ENCODE assay signal across 2 cellular contexts in the genomic region with DNA sequence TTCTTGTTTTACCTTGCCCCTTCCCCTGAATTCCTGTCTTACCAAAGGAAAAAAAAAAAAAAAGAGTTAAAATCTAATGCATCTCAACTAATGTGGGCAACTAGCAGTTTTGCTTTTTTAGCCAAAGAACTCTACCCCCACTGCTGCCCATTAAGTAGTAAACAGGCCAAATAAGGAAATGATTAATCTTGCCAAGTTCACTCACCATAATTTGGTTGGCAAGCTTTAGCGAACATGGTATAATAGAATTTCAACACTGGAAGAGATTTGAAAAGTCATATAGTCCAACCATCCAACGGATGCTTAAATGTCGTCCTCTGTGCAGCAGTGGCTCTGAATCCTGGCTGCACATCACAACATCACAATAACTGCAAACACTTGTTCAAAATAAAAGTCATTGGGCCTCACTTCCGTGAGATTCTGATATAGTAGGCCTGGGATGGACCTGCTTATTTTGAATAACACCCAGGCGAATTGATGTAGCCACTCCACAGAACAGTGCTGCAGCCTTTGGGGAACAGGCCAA.
TF ChIP-seq lines count a peak whose summit lies in the region.

No MANE protein-coding gene starts in this region.

TF ChIP-seq in GM23338, 12 proteins besides CTCF, POLR2A, EP300 and RAD21:
- TF ChIP-seq, protein P1, sequence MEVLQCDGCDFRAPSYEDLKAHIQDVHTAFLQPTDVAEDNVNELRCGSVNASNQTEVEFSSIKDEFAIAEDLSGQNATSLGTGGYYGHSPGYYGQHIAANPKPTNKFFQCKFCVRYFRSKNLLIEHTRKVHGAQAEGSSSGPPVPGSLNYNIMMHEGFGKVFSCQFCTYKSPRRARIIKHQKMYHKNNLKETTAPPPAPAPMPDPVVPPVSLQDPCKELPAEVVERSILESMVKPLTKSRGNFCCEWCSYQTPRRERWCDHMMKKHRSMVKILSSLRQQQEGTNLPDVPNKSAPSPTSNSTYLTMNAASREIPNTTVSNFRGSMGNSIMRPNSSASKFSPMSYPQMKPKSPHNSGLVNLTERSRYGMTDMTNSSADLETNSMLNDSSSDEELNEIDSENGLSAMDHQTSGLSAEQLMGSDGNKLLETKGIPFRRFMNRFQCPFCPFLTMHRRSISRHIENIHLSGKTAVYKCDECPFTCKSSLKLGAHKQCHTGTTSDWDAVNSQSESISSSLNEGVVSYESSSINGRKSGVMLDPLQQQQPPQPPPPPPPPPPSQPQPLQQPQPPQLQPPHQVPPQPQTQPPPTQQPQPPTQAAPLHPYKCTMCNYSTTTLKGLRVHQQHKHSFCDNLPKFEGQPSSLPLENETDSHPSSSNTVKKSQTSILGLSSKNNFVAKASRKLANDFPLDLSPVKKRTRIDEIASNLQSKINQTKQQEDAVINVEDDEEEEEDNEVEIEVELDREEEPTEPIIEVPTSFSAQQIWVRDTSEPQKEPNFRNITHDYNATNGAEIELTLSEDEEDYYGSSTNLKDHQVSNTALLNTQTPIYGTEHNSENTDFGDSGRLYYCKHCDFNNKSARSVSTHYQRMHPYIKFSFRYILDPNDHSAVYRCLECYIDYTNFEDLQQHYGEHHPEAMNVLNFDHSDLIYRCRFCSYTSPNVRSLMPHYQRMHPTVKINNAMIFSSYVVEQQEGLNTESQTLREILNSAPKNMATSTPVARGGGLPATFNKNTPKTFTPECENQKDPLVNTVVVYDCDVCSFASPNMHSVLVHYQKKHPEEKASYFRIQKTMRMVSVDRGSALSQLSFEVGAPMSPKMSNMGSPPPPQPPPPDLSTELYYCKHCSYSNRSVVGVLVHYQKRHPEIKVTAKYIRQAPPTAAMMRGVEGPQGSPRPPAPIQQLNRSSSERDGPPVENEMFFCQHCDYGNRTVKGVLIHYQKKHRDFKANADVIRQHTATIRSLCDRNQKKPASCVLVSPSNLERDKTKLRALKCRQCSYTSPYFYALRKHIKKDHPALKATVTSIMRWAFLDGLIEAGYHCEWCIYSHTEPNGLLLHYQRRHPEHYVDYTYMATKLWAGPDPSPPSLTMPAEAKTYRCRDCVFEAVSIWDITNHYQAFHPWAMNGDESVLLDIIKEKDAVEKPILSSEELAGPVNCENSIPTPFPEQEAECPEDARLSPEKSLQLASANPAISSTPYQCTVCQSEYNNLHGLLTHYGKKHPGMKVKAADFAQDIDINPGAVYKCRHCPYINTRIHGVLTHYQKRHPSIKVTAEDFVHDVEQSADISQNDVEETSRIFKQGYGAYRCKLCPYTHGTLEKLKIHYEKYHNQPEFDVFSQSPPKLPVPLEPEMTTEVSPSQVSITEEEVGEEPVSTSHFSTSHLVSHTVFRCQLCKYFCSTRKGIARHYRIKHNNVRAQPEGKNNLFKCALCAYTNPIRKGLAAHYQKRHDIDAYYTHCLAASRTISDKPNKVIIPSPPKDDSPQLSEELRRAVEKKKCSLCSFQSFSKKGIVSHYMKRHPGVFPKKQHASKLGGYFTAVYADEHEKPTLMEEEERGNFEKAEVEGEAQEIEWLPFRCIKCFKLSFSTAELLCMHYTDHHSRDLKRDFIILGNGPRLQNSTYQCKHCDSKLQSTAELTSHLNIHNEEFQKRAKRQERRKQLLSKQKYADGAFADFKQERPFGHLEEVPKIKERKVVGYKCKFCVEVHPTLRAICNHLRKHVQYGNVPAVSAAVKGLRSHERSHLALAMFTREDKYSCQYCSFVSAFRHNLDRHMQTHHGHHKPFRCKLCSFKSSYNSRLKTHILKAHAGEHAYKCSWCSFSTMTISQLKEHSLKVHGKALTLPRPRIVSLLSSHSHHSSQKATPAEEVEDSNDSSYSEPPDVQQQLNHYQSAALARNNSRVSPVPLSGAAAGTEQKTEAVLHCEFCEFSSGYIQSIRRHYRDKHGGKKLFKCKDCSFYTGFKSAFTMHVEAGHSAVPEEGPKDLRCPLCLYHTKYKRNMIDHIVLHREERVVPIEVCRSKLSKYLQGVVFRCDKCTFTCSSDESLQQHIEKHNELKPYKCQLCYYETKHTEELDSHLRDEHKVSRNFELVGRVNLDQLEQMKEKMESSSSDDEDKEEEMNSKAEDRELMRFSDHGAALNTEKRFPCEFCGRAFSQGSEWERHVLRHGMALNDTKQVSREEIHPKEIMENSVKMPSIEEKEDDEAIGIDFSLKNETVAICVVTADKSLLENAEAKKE (CRISPR knock-in tag; IDR thresholded peaks at IDR 0.05), result no peak
- no peak for TF ChIP-seq POLR2AphosphoS5 (IDR thresholded peaks at IDR 0.05; ENCODE audit: low read depth)
- TF ChIP-seq, protein P2, sequence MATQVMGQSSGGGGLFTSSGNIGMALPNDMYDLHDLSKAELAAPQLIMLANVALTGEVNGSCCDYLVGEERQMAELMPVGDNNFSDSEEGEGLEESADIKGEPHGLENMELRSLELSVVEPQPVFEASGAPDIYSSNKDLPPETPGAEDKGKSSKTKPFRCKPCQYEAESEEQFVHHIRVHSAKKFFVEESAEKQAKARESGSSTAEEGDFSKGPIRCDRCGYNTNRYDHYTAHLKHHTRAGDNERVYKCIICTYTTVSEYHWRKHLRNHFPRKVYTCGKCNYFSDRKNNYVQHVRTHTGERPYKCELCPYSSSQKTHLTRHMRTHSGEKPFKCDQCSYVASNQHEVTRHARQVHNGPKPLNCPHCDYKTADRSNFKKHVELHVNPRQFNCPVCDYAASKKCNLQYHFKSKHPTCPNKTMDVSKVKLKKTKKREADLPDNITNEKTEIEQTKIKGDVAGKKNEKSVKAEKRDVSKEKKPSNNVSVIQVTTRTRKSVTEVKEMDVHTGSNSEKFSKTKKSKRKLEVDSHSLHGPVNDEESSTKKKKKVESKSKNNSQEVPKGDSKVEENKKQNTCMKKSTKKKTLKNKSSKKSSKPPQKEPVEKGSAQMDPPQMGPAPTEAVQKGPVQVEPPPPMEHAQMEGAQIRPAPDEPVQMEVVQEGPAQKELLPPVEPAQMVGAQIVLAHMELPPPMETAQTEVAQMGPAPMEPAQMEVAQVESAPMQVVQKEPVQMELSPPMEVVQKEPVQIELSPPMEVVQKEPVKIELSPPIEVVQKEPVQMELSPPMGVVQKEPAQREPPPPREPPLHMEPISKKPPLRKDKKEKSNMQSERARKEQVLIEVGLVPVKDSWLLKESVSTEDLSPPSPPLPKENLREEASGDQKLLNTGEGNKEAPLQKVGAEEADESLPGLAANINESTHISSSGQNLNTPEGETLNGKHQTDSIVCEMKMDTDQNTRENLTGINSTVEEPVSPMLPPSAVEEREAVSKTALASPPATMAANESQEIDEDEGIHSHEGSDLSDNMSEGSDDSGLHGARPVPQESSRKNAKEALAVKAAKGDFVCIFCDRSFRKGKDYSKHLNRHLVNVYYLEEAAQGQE (IDR thresholded peaks at IDR 0.05; ENCODE audit: unreplicated experiment), result no peak
- TF ChIP-seq CREB1 (CRISPR knock-in tag; IDR thresholded peaks at IDR 0.05; ENCODE audit: low read depth), result no peak
- TF ChIP-seq STAT1 (IDR thresholded peaks at IDR 0.05; ENCODE audit: unreplicated experiment), result no peak
- TF ChIP-seq EZH2phosphoT487 (IDR thresholded peaks at IDR 0.05; ENCODE audit: unreplicated experiment), result no peak
- no peak for TF ChIP-seq ZNF331 (CRISPR knock-in tag; IDR thresholded peaks at IDR 0.05; ENCODE audit: low read depth)
- TF ChIP-seq ZNF114 (CRISPR knock-in tag; IDR thresholded peaks at IDR 0.05), result no peak

TF ChIP-seq in WTC11, 78 proteins besides CTCF, POLR2A, EP300 and RAD21 (continued from another document):
- TF ChIP-seq, protein P3, sequence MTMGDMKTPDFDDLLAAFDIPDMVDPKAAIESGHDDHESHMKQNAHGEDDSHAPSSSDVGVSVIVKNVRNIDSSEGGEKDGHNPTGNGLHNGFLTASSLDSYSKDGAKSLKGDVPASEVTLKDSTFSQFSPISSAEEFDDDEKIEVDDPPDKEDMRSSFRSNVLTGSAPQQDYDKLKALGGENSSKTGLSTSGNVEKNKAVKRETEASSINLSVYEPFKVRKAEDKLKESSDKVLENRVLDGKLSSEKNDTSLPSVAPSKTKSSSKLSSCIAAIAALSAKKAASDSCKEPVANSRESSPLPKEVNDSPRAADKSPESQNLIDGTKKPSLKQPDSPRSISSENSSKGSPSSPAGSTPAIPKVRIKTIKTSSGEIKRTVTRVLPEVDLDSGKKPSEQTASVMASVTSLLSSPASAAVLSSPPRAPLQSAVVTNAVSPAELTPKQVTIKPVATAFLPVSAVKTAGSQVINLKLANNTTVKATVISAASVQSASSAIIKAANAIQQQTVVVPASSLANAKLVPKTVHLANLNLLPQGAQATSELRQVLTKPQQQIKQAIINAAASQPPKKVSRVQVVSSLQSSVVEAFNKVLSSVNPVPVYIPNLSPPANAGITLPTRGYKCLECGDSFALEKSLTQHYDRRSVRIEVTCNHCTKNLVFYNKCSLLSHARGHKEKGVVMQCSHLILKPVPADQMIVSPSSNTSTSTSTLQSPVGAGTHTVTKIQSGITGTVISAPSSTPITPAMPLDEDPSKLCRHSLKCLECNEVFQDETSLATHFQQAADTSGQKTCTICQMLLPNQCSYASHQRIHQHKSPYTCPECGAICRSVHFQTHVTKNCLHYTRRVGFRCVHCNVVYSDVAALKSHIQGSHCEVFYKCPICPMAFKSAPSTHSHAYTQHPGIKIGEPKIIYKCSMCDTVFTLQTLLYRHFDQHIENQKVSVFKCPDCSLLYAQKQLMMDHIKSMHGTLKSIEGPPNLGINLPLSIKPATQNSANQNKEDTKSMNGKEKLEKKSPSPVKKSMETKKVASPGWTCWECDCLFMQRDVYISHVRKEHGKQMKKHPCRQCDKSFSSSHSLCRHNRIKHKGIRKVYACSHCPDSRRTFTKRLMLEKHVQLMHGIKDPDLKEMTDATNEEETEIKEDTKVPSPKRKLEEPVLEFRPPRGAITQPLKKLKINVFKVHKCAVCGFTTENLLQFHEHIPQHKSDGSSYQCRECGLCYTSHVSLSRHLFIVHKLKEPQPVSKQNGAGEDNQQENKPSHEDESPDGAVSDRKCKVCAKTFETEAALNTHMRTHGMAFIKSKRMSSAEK (CRISPR knock-in tag; IDR thresholded peaks at IDR 0.05; ENCODE audit: borderline replicate concordance), result no peak
- TF ChIP-seq NR1H2 (CRISPR knock-in tag; IDR thresholded peaks at IDR 0.05) (no peak), ARID4B (CRISPR knock-in tag; IDR thresholded peaks at IDR 0.05; ENCODE audit: borderline replicate concordance) (no peak)
